Comparison of ENCODE assay signal across 26 cellular contexts in the genomic region with DNA sequence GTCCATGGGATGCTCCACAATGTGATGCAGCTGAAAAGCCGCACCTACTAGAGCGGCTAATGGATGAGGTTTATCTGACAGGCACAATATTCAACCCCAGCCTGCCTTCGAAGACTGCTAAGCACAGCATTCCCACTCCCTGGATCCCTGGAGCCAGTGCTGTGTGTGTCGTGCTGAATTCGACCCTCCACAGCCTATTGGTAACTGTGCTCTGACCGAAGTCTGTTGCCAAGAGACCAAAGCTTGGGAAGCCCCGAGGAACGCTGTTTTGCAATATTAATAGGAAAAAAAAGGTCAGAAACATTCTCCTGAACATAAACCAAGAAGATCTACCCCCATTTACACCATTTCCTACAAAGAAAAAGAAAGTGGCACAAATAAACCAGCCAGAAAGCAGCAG. TPM values are rescaled to one million over a fixed set of nuclear protein-coding genes. Genes with fewer than 3 reads are reported as not detected.
A peak's percentile ranks its signal among the peaks of the same experiment; 100 is the strongest.
DNase-seq lines count a peak whose midpoint lies in the region; ATAC-seq, FAIRE-seq and TF ChIP-seq lines count a peak whose summit lies in the region.
"Had no signal": no experiment of that assay in that cellular context is flagged by ENCODE, and none has a peak within 500 bp of the region (broad histone marks: within the 10 kb centered on the region; RNA-seq: fewer than 3 reads in every experiment).

No MANE protein-coding gene starts in this region.

- H3K79me2 ChIP-seq in HepG2 (ENCODE audit: insufficient read depth, low read length) = no peaks in the 10 kb centered on the region

- H3K9me3 ChIP-seq in HepG2 (ENCODE audit: low read length) (no peaks in the 10 kb centered on the region), right lobe of liver (no peaks in the 10 kb centered on the region), mesenchymal stem cell (ENCODE audit: control insufficient read depth, low read length) (no peaks in the 10 kb centered on the region)
- H3K9me3 ChIP-seq: BLaER1 treated with 17β-estradiol and CSF1 and Interleukin-3, amounts not matched to agents 10 nM and 100 nM; Caco-2; gastrocnemius medialis; lower lobe of right lung; neutrophil; prostate gland; upper lobe of right lung had no signal

- no peak for TF ChIP-seq EP300 in HepG2 (IDR thresholded peaks at IDR 0.05; ENCODE audit: low read depth in 2 of 2, low read length in 2 of 2)
- TF ChIP-seq EP300 in HepG2 (CRISPR knock-in tag; IDR thresholded peaks at IDR 0.05; ENCODE audit: borderline replicate concordance) = no peak

- H3K27me3 ChIP-seq in HepG2 (ENCODE audit: control insufficient read depth in 1 of 2, insufficient read depth in 2 of 2, low read length in 2 of 2) = peaks cover 0 to 4% of the 10 kb centered on the region in 2 experiments; a peak in 1 of 5 replicates
- H3K27me3 ChIP-seq in right lobe of liver = no peaks in the 10 kb centered on the region
- no peaks in the 10 kb centered on the region for H3K27me3 ChIP-seq in mesenchymal stem cell (ENCODE audit: control insufficient read depth in 1 of 2, insufficient read depth in 1 of 2, low read length in 2 of 2)
- H3K27me3 ChIP-seq: BLaER1 treated with 17β-estradiol and CSF1 and Interleukin-3, amounts not matched to agents 10 nM and 100 nM; gastrocnemius medialis; neutrophil; upper lobe of right lung had no signal

- intact Hi-C loops in HepG2 (cut with micrococcal nuclease; ENCODE audit: unreplicated experiment) (no loop called here), right lobe of liver (cut with DNase I) (no loop called here)

- no peak overlapping the region for H3K18ac ChIP-seq in mesenchymal stem cell (ENCODE audit: low read depth in 1 of 2, low read length in 2 of 2)

- H2BK120ac ChIP-seq in mesenchymal stem cell (ENCODE audit: low read depth, low read length) = no peak overlapping the region

- no peak overlapping the region for H2BK5ac ChIP-seq in mesenchymal stem cell (ENCODE audit: low read depth, low read length, poor library complexity, severe bottlenecking)

- in situ Hi-C loops in HepG2 (cut with HindIII; ENCODE audit: extremely low pct_ligation_motif_present, low pct_unique_long_range_greater_than_20kb) = no loop called here

- no peak for FAIRE-seq in HepG2 (lab: Jason Lieb, UNC)
- FAIRE-seq: A204.1, endothelial cell of umbilical vein, GM12891 had no signal

- no peaks in the 10 kb centered on the region for H4K20me1 ChIP-seq in HepG2 (ENCODE audit: insufficient read depth, low read length)
- H4K20me1 ChIP-seq: BLaER1 treated with 17β-estradiol and CSF1 and Interleukin-3, amounts not matched to agents 10 nM and 100 nM had no signal

- TF ChIP-seq CTCF in HepG2 (CRISPR knock-in tag; IDR thresholded peaks at IDR 0.05) (no peak), right lobe of liver (IDR thresholded peaks at IDR 0.05) (no peak)

- H3K79me1 ChIP-seq in mesenchymal stem cell (replicated peaks; ENCODE audit: low read length, poor library complexity, severe bottlenecking) = no peaks in the 10 kb centered on the region

- H3K23ac ChIP-seq in mesenchymal stem cell (ENCODE audit: low read length in 2 of 2) = no peak overlapping the region

- 0 out of 2 replicates have a peak overlapping the region, but pooled peaks have one; percentile 4 for H3K4me2 ChIP-seq in HepG2 (ENCODE audit: low read depth, low read length)
- H3K4me2 ChIP-seq in mesenchymal stem cell (ENCODE audit: low read length, poor library complexity, severe bottlenecking) = no peak overlapping the region

- no peak for TF ChIP-seq RAD21 in HepG2 (CRISPR knock-in tag; IDR thresholded peaks at IDR 0.05)

- WGBS in HepG2 (ENCODE audit: low lambda C conversion rate) = 24% methylated on average over 8 of the region's 8 CpGs
- WGBS in right lobe of liver (ENCODE audit: insufficient coverage, low coverage, low lambda C conversion rate, missing lambda C conversion rate) = 46% methylated on average over 8 of the region's 8 CpGs
- WGBS in mesenchymal stem cell = 100% methylated on average over 3 of the region's 8 CpGs

- no peak overlapping the region for H2AK5ac ChIP-seq in mesenchymal stem cell (ENCODE audit: low read length, severe bottlenecking)

- no peak overlapping the region for H4K8ac ChIP-seq in mesenchymal stem cell (ENCODE audit: low read length)

- no peak overlapping the region for H2BK15ac ChIP-seq in mesenchymal stem cell (ENCODE audit: low read depth, poor library complexity, severe bottlenecking)

- ATAC-seq in HepG2 (peak; percentile 77), right lobe of liver (no peak), GM18519 (IDR thresholded peaks at IDR 0.05; ENCODE audit: low FRiP score, unreplicated experiment) (no peak)
- ATAC-seq: gastrocnemius medialis, lower lobe of right lung, Right ventricle myocardium inferior, upper lobe of right lung had no signal

- H3K4ac ChIP-seq in mesenchymal stem cell (ENCODE audit: low read depth in 1 of 2, low read length in 2 of 2) = peak overlapping the region in 1 of 2 experiments; percentile 6

- no TSS peak for BruUV-seq in HepG2 (replicated peaks; lab: Mats Ljungman, UMichigan)

- TF ChIP-seq POLR2A in HepG2 (IDR thresholded peaks at IDR 0.05; ENCODE audit: insufficient read depth in 1 of 2, low read depth in 2 of 2, low read length in 2 of 2) (no peak), right lobe of liver (IDR thresholded peaks at IDR 0.05) (no peak)

- no peak overlapping the region for H4K91ac ChIP-seq in mesenchymal stem cell (ENCODE audit: low read length)

- H3K14ac ChIP-seq in mesenchymal stem cell (ENCODE audit: low read length in 2 of 2) = no peak overlapping the region

- H2AFZ ChIP-seq in HepG2 (ENCODE audit: low read length) (no peak overlapping the region), mesenchymal stem cell (ENCODE audit: low read depth, low read length) (no peak overlapping the region)

- H3K4me1 ChIP-seq in HepG2 (ENCODE audit: insufficient read depth, low read length) (peaks cover 12% of the 10 kb centered on the region; the same call in 1 of the 2 replicates), right lobe of liver (no peaks in the 10 kb centered on the region), mesenchymal stem cell (ENCODE audit: control insufficient read depth, insufficient read depth, low read depth, low read length) (no peaks in the 10 kb centered on the region)
- H3K4me1 ChIP-seq: Caco-2, lower lobe of right lung, prostate gland, upper lobe of right lung had no signal

- CTCF ChIA-PET in HepG2 (lab: Yijun Ruan, JAX; ENCODE audit: low intra/inter-chr PET ratio, low total read pairs) = no interaction called here

- no peak overlapping the region for H3K4me3 ChIP-seq in HepG2 (replicated peaks in 1 of 3; ENCODE audit: insufficient read depth in 1 of 3, low read depth in 2 of 3, low read length in 3 of 3)
- no peak overlapping the region for H3K4me3 ChIP-seq in right lobe of liver
- H3K4me3 ChIP-seq in mesenchymal stem cell (ENCODE audit: insufficient read depth in 1 of 2, low read depth in 1 of 2, low read length in 2 of 2) = no peak overlapping the region
- H3K4me3 ChIP-seq: BLaER1 treated with 17β-estradiol and CSF1 and Interleukin-3, amounts not matched to agents 10 nM and 100 nM; gastrocnemius medialis; lower lobe of right lung; prostate gland; upper lobe of right lung had no signal

- no peak overlapping the region for H3K9ac ChIP-seq in HepG2 (ENCODE audit: insufficient read depth, low read depth, low read length)
- H3K9ac ChIP-seq in mesenchymal stem cell (ENCODE audit: low read length) = peak overlapping the region; percentile 38
- H3K9ac ChIP-seq: BLaER1 treated with 17β-estradiol and CSF1 and Interleukin-3, amounts not matched to agents 10 nM and 100 nM had no signal

- DNase-seq in HepG2 (ENCODE audit: low spot score) = no peak
- no peak for DNase-seq in right lobe of liver
- peak; percentile 46 for DNase-seq in fibroblast of gingiva (ENCODE audit: low read depth)
- DNase-seq in mesenchymal stem cell = peak; percentile 58
- DNase-seq in HCEC 1CT = no peak
- no peak for DNase-seq in HuH-7.5 (ENCODE audit: low spot score)
- no peak for DNase-seq in DMS 273 treated with DMSO at 0.1 percent for 48 hours (lab: John Stamatoyannopoulos, UW)
- DNase-seq: activated B cell treated with CpG ODN at 0.5 μM for 24 hours; activated CD4-positive, alpha-beta T cell treated with anti-CD3 and anti-CD28 coated beads, Interleukin-2, amount 50 U/mL, for 4 hours; activated naive CD4-positive, alpha-beta T cell treated with anti-CD3 and anti-CD28 coated beads, Interleukin-2, amount 10 ng/mL, durations not matched to agents 7 days and 5 days; gastrocnemius medialis; lower lobe of right lung; NCI-H2081; NCI-H446 treated with DMSO at 0.1 percent for 48 hours; OCI-M1; T1000; upper lobe of right lung had no signal

- no peak overlapping the region for H2BK12ac ChIP-seq in mesenchymal stem cell (ENCODE audit: low read length in 2 of 2)

- H3K36me3 ChIP-seq in HepG2 (replicated peaks in 1 of 2; ENCODE audit: control insufficient read depth in 1 of 2, insufficient read depth in 2 of 2, low read length in 2 of 2) = no peaks in the 10 kb centered on the region
- no peaks in the 10 kb centered on the region for H3K36me3 ChIP-seq in right lobe of liver
- no peaks in the 10 kb centered on the region for H3K36me3 ChIP-seq in mesenchymal stem cell (ENCODE audit: control insufficient read depth in 1 of 2, insufficient read depth in 2 of 2, low read depth in 1 of 2, low read length in 2 of 2)
- H3K36me3 ChIP-seq: BLaER1 treated with 17β-estradiol and CSF1 and Interleukin-3, amounts not matched to agents 10 nM and 100 nM; gastrocnemius medialis; lower lobe of right lung; neutrophil; prostate gland; upper lobe of right lung had no signal

- H3K27ac ChIP-seq in HepG2 (ENCODE audit: extremely low read length, insufficient read depth, low read length) = no peak overlapping the region
- no peak overlapping the region for H3K27ac ChIP-seq in right lobe of liver
- H3K27ac ChIP-seq in mesenchymal stem cell (ENCODE audit: low read length, poor library complexity, severe bottlenecking) = no peak overlapping the region
- H3K27ac ChIP-seq: BLaER1 treated with 17β-estradiol and CSF1 and Interleukin-3, amounts not matched to agents 10 nM and 100 nM; gastrocnemius medialis; lower lobe of right lung; neutrophil; prostate gland; upper lobe of right lung had no signal

- POLR2A ChIA-PET in HepG2 (lab: Yijun Ruan, JAX) = no interaction called here

RNA-seq across cellular contexts. Expression of a gene that starts 57.3 kb away (rescaled TPM):
- total RNA-seq in HepG2 (2016; rRNA removed; fragmentation: Illumina TruSeq; extraction: Trizol) (64.7 and 84.6 TPM in 2 replicates), right lobe of liver (10 to 100 TPM; 30.9 to 51.6 (median 42.0) TPM)
- total RNA-seq in HepG2 (2016; cell fraction: cytosol; rRNA removed; fragmentation: Illumina TruSeq; extraction: Trizol; ENCODE audit: low read depth) = 68.9 and 70.1 TPM in 2 replicates
- 57.0 and 74.5 TPM in 2 replicates for total RNA-seq in HepG2 (2016; cell fraction: insoluble cytoplasmic fraction; rRNA removed; fragmentation: Illumina TruSeq; extraction: Trizol)
- 30.6 and 37.0 TPM in 2 replicates for total RNA-seq in HepG2 (2016; cell fraction: membrane; rRNA removed; fragmentation: Illumina TruSeq; extraction: Trizol)
- total RNA-seq in HepG2 (2016; cell fraction: nucleus; rRNA removed; fragmentation: Illumina TruSeq; extraction: Trizol) = 99.1 and 105 TPM in 2 replicates
- 91.0 and 95.0 TPM in 2 replicates for polyA plus RNA-seq in HepG2 (2011; rRNA removed)
- polyA plus RNA-seq in HepG2 (2011; cell fraction: cytosol; rRNA removed) = 98.1 and 107 TPM in 2 replicates
- polyA plus RNA-seq in HepG2 (2011; cell fraction: nucleus; rRNA removed) = 116 and 134 TPM in 2 replicates
- polyA plus RNA-seq in HepG2 (2012) = 83.5 and 85.2 TPM in 2 replicates
- polyA plus RNA-seq in HepG2 (2016; cell fraction: cytosol; fragmentation: Illumina TruSeq; extraction: Trizol; ENCODE audit: low read depth) = 1.5 and 2.0 TPM in 2 replicates
- 53.8 and 55.5 TPM in 2 replicates for polyA plus RNA-seq in HepG2 (2016; cell fraction: insoluble cytoplasmic fraction; fragmentation: Illumina TruSeq; extraction: Trizol; ENCODE audit: low read depth)
- 6.6 and 7.3 TPM in 2 replicates for polyA plus RNA-seq in HepG2 (2016; cell fraction: membrane; fragmentation: Illumina TruSeq; extraction: Trizol; ENCODE audit: low read depth)
- polyA plus RNA-seq in HepG2 (2016; cell fraction: nucleus; fragmentation: Illumina TruSeq; extraction: Trizol; ENCODE audit: insufficient read depth, low read depth) = 59.9 and 64.4 TPM in 2 replicates
- polyA minus RNA-seq in HepG2 (2011; rRNA and poly(A)+ RNA removed; ENCODE audit: low replicate concordance) = 428 and 564 TPM in 2 replicates
- polyA minus RNA-seq in HepG2 (2011; cell fraction: cytosol; rRNA and poly(A)+ RNA removed) = 112 and 124 TPM in 2 replicates
- 187 and 190 TPM in 2 replicates for polyA minus RNA-seq in HepG2 (2011; cell fraction: nucleus; rRNA and poly(A)+ RNA removed)
- polyA plus RNA-seq in mesenchymal stem cell (2013, experiment 1 of 2) = 40.3 TPM
- polyA plus RNA-seq in mesenchymal stem cell (2013, experiment 2 of 2) = 38.7 TPM

Comparison
In these comparisons a context has a peak if more than half of its experiments do, and no peak if none do; other contexts are left out.
1. DNase-seq: peak in fibroblast of gingiva (single experiment) and mesenchymal stem cell (single experiment); none in HepG2 (single experiment), right lobe of liver (0 of 3), HCEC 1CT (single experiment), HuH-7.5 (single experiment) and DMS 273 treated with DMSO at 0.1 percent for 48 hours (single experiment).